ENCODE assay signal across 1 cellular context in the genomic region with DNA sequence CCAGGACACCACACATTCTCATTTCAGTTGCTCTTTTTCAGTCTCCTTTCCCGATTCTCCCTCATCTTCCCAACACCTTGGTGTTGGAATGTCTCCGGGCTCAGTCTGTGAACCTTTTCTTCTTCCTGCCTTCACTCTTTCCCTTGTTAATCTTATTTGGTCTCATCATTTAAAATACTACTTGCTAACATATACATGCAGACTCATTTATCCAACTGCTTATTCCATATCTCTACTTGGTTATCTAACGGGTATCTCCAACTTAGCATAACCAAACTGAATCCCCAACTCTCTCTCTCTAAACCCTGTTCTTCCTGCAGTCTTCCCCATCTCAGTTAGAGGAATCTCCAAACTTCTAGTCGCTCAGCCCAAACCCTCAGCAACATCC.
TF ChIP-seq lines count a peak whose summit lies in the region.

No MANE protein-coding gene starts in this region.

TF ChIP-seq in K562, 482 proteins besides CTCF, POLR2A, EP300 and RAD21:
- TF ChIP-seq ZKSCAN8 (CRISPR knock-in tag; IDR thresholded peaks at IDR 0.05) (no peak), NFXL1 (CRISPR knock-in tag; IDR thresholded peaks at IDR 0.05) (no peak), EHMT2 (IDR thresholded peaks at IDR 0.05) (0 out of 2 replicates have a peak, but pooled peaks have one; percentile 23), TRIM28 (IDR thresholded peaks at IDR 0.05) (no peak), ASH1L (IDR thresholded peaks at IDR 0.05; ENCODE audit: borderline replicate concordance, low read depth, partially characterized antibody) (no peak), FOXJ2 (tag; IDR thresholded peaks at IDR 0.05) (no peak), C11orf30 (IDR thresholded peaks at IDR 0.05; ENCODE audit: low read depth) (peak; percentile 4; the same call in 1 of the 2 replicates), JUN (IDR thresholded peaks at IDR 0.05; ENCODE audit: borderline replicate concordance, low read depth, low read length) (no peak), JUN (CRISPR knock-in tag; IDR thresholded peaks at IDR 0.05; ENCODE audit: borderline replicate concordance) (no peak), ARHGAP35 (IDR thresholded peaks at IDR 0.05; ENCODE audit: partially characterized antibody) (peak; percentile 28), CC2D1A (IDR thresholded peaks at IDR 0.05) (no peak), HLTF (IDR thresholded peaks at IDR 0.05) (no peak), ZFP36 (IDR thresholded peaks at IDR 0.05; ENCODE audit: low read depth, low read length, partially characterized antibody) (no peak), SMAD4 (CRISPR knock-in tag; conservative IDR thresholded peaks at IDR 0.05) (0 out of 2 replicates have a peak, but pooled peaks have one; percentile 8), DPF2 (IDR thresholded peaks at IDR 0.05) (0 out of 2 replicates have a peak, but pooled peaks have one; percentile 53), ZNF121 (CRISPR knock-in tag; conservative IDR thresholded peaks at IDR 0.05) (no peak), NFYB (IDR thresholded peaks at IDR 0.05; ENCODE audit: extremely low read depth, insufficient read length) (no peak), TCFL5 (CRISPR knock-in tag; conservative IDR thresholded peaks at IDR 0.05) (no peak), ZNF197 (CRISPR knock-in tag; IDR thresholded peaks at IDR 0.05; ENCODE audit: low read depth) (peak; percentile 59; the same call in 1 of the 2 replicates), ARNT (IDR thresholded peaks at IDR 0.05) (0 out of 4 replicates have a peak, but pooled peaks of 1 of the 2 experiments have one; percentile 9), YY1 (IDR thresholded peaks at IDR 0.05; ENCODE audit: borderline replicate concordance in 1 of 3, control insufficient read depth in 1 of 3, extremely low read depth in 1 of 3, insufficient read depth in 3 of 3, insufficient read length in 1 of 3, insufficient replicate concordance in 2 of 3, low read depth in 1 of 3, low read length in 2 of 3) (no peak), JUND (IDR thresholded peaks at IDR 0.05; ENCODE audit: borderline replicate concordance, low read depth, low read length) (no peak), JUND (tag; IDR thresholded peaks at IDR 0.05; ENCODE audit: borderline replicate concordance, low read depth, low read length) (0 out of 3 replicates have a peak, but pooled peaks have one; percentile 31)
- TF ChIP-seq, protein P1, sequence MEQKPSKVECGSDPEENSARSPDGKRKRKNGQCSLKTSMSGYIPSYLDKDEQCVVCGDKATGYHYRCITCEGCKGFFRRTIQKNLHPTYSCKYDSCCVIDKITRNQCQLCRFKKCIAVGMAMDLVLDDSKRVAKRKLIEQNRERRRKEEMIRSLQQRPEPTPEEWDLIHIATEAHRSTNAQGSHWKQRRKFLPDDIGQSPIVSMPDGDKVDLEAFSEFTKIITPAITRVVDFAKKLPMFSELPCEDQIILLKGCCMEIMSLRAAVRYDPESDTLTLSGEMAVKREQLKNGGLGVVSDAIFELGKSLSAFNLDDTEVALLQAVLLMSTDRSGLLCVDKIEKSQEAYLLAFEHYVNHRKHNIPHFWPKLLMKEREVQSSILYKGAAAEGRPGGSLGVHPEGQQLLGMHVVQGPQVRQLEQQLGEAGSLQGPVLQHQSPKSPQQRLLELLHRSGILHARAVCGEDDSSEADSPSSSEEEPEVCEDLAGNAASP (IDR thresholded peaks at IDR 0.05) = no peak
- TF ChIP-seq, protein P2, sequence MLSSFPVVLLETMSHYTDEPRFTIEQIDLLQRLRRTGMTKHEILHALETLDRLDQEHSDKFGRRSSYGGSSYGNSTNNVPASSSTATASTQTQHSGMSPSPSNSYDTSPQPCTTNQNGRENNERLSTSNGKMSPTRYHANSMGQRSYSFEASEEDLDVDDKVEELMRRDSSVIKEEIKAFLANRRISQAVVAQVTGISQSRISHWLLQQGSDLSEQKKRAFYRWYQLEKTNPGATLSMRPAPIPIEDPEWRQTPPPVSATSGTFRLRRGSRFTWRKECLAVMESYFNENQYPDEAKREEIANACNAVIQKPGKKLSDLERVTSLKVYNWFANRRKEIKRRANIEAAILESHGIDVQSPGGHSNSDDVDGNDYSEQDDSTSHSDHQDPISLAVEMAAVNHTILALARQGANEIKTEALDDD (IDR thresholded peaks at IDR 0.05) = 0 out of 2 replicates have a peak, but pooled peaks have one; percentile 59
- TF ChIP-seq, protein P3, sequence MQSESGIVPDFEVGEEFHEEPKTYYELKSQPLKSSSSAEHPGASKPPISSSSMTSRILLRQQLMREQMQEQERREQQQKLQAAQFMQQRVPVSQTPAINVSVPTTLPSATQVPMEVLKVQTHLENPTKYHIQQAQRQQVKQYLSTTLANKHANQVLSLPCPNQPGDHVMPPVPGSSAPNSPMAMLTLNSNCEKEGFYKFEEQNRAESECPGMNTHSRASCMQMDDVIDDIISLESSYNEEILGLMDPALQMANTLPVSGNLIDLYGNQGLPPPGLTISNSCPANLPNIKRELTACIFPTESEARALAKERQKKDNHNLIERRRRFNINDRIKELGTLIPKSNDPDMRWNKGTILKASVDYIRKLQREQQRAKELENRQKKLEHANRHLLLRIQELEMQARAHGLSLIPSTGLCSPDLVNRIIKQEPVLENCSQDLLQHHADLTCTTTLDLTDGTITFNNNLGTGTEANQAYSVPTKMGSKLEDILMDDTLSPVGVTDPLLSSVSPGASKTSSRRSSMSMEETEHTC (IDR thresholded peaks at IDR 0.05) = no peak
